11 cellular contexts compared by ENCODE assay signal in the genomic region with DNA sequence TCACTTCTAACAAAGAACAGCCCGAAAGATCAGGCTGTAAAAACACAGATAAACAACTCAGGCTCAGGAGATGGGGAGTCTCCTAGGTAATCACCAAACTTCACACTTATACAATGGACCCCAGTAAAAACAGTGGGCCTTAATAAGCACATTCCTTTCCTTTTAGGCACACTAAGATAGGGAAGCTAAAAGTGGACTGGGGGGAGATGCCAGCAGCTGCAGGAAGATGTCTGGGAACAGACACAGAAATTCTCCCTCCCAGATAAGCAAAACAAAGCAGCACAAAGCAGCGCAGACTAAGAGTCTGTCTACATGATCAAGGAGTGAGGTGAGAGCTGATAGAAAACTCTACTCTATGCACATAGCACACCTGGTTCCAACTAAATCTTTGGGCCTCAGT. TPM values are rescaled to one million over a fixed set of nuclear protein-coding genes. Genes with fewer than 3 reads are reported as not detected.
A peak's percentile ranks its signal among the peaks of the same experiment; 100 is the strongest.
DNase-seq lines count a peak whose midpoint lies in the region; ATAC-seq, FAIRE-seq and TF ChIP-seq lines count a peak whose summit lies in the region.
"Had no signal": no experiment of that assay in that cellular context is flagged by ENCODE, and none has a peak within 500 bp of the region (broad histone marks: within the 10 kb centered on the region; RNA-seq: fewer than 3 reads in every experiment).

No MANE protein-coding gene starts in this region.

- H4K20me1 ChIP-seq in K562 (replicated peaks; ENCODE audit: control insufficient read depth, insufficient read depth, low read length) = no peaks in the 10 kb centered on the region

- H3K9me1 ChIP-seq in K562 (ENCODE audit: control insufficient read depth, insufficient read depth, low read length) = no peaks in the 10 kb centered on the region

- peak overlapping the region; percentile 89; the same call in 1 of the 2 replicates for H2AFZ ChIP-seq in K562 (ENCODE audit: low read depth, low read length)

- WGBS in K562 (ENCODE audit: insufficient coverage, low coverage, missing lambda C conversion rate) = 4% methylated on average over 2 of the region's 2 CpGs
- 60 to 77% (median 71%) methylated on average over 2 of the region's 2 CpGs for WGBS in adrenal gland, 4 donors

- H3K4me2 ChIP-seq in K562 (ENCODE audit: insufficient read depth, low read length) = peak overlapping the region; percentile 71

- TF ChIP-seq POLR2A in K562 (conservative IDR thresholded peaks at IDR 0.05) = no peak
- no peak for TF ChIP-seq POLR2A in adrenal gland (IDR thresholded peaks at IDR 0.05)

- TF ChIP-seq CTCF in K562 (IDR thresholded peaks at IDR 0.05 in 2 of 3, conservative IDR thresholded peaks at IDR 0.05 in 1 of 3; ENCODE audit: insufficient read depth in 2 of 3, low read depth in 1 of 3, low read length in 3 of 3) = no peak
- TF ChIP-seq CTCF in left ventricle myocardium inferior (IDR thresholded peaks at IDR 0.05; ENCODE audit: borderline replicate concordance) = no peak
- TF ChIP-seq CTCF in adrenal gland (IDR thresholded peaks at IDR 0.05) = no peak

- no peak overlapping the region for H3K27ac Mint-ChIP-seq in activated naive CD4-positive, alpha-beta T cell treated with anti-CD3 and anti-CD28 coated beads, Interleukin-2, amount 10 ng/mL, durations not matched to agents 7 days and 5 days
- H3K27ac Mint-ChIP-seq: activated B cell treated with CpG ODN at 0.5 μM for 24 hours; activated T-helper 2 cell treated with anti-CD3 and anti-CD28 coated beads, Interferon-gamma antibody, Interleukin-2, Interleukin-4, amounts not matched to agents 10 μg/mL and 5 μg/mL and 100 μg/mL, durations not matched to agents 14 hours and 24 hours and 36 hours had no signal

- no peaks in the 10 kb centered on the region for H3K9me3 ChIP-seq in K562 (replicated peaks; ENCODE audit: control insufficient read depth, insufficient read depth, low read depth, low read length)
- peaks cover 11% of the 10 kb centered on the region for H3K9me3 ChIP-seq in left ventricle myocardium inferior (replicated peaks)
- peaks cover 0 to 11% (median 0%) of the 10 kb centered on the region in 3 donors for H3K9me3 ChIP-seq in adrenal gland (replicated peaks in 1 of 3)

- H3K27me3 Mint-ChIP-seq in activated naive CD4-positive, alpha-beta T cell treated with anti-CD3 and anti-CD28 coated beads, Interleukin-2, amount 10 ng/mL, durations not matched to agents 7 days and 5 days = no peaks in the 10 kb centered on the region
- H3K27me3 Mint-ChIP-seq: stimulated activated naive CD8-positive, alpha-beta T cell treated with anti-CD3 and anti-CD28 coated beads, Interleukin-15, amount 100 ng/mL, for 72 hours had no signal

- no peaks in the 10 kb centered on the region for H3K36me3 ChIP-seq in K562 (ENCODE audit: control insufficient read depth, insufficient read depth, low read length)
- H3K36me3 ChIP-seq in left ventricle myocardium inferior = no peaks in the 10 kb centered on the region
- H3K36me3 ChIP-seq in adrenal gland (replicated peaks in 1 of 2) = no peaks in the 10 kb centered on the region

- ATAC-seq in K562 (peak; percentile 35), HG02763 (IDR thresholded peaks at IDR 0.05; ENCODE audit: unreplicated experiment) (no peak), GM18873 (IDR thresholded peaks at IDR 0.05; ENCODE audit: low FRiP score, unreplicated experiment) (no peak)
- ATAC-seq: stimulated activated naive CD8-positive, alpha-beta T cell treated with anti-CD3 and anti-CD28 coated beads, Interleukin-15, amount 100 ng/mL, for 72 hours had no signal

- peaks cover 7% of the 10 kb centered on the region for H3K4me1 Mint-ChIP-seq in activated naive CD4-positive, alpha-beta T cell treated with anti-CD3 and anti-CD28 coated beads, Interleukin-2, amount 10 ng/mL, durations not matched to agents 7 days and 5 days

- no peak overlapping the region for H3K4me3 Mint-ChIP-seq in activated naive CD4-positive, alpha-beta T cell treated with anti-CD3 and anti-CD28 coated beads, Interleukin-2, amount 10 ng/mL, durations not matched to agents 7 days and 5 days
- H3K4me3 Mint-ChIP-seq: activated B cell treated with CpG ODN at 0.5 μM for 24 hours; stimulated activated naive CD8-positive, alpha-beta T cell treated with anti-CD3 and anti-CD28 coated beads, Interleukin-15, amount 100 ng/mL, for 72 hours had no signal

- in situ Hi-C loops in K562 (cut with MboI) = loop anchor here (25.0 kb wide), 1 partner anchor 691 kb away; no protein-coding TSS in a partner anchor

- no peak overlapping the region for H3K9ac ChIP-seq in K562 (ENCODE audit: insufficient read depth in 1 of 2, low read depth in 2 of 2, low read length in 2 of 2)

- POLR2A ChIA-PET in K562 (lab: Yijun Ruan, JAX) = interaction anchor here (1.4 to 1.9 kb wide), 3 partner anchors 16 to 36 kb away, joined by 3 to 8 read pairs (median 5); a partner anchor contains a TSS

- H3K36me3 Mint-ChIP-seq in activated naive CD4-positive, alpha-beta T cell treated with anti-CD3 and anti-CD28 coated beads, Interleukin-2, amount 10 ng/mL, durations not matched to agents 7 days and 5 days = peaks cover 12% of the 10 kb centered on the region

- TF ChIP-seq EP300 in K562 (IDR thresholded peaks at IDR 0.05; ENCODE audit: low read length) = no peak

- H3K79me2 ChIP-seq in K562 (ENCODE audit: control insufficient read depth, insufficient read depth, low read length) = no peaks in the 10 kb centered on the region

- DNase-seq in HT-29 (ENCODE audit: low spot score) (peak; percentile 8), K562 (ENCODE audit: extremely low read depth in 1 of 4, low spot score in 3 of 4) (peak in 1 of 4 experiments; percentile 21), left ventricle myocardium inferior (no peak), adrenal gland (no peak)
- DNase-seq in activated naive CD4-positive, alpha-beta T cell treated with anti-CD3 and anti-CD28 coated beads, Interleukin-2, amount 10 ng/mL, durations not matched to agents 7 days and 5 days = no peak
- DNase-seq: activated B cell treated with CpG ODN at 0.5 μM for 24 hours; stimulated activated naive CD8-positive, alpha-beta T cell treated with anti-CD3 and anti-CD28 coated beads, Interleukin-15, amount 100 ng/mL, for 72 hours had no signal

- H3K27ac ChIP-seq in K562 (ENCODE audit: extremely low read depth, low read depth, low read length) (no peak overlapping the region), left ventricle myocardium inferior (replicated peaks) (peak overlapping the region; percentile 52), skin epidermis (peak overlapping the region in 13 of 21 experiments; percentile 12 to 73 (median 59)), adrenal gland (no peak overlapping the region)

- H3K4me1 ChIP-seq in K562 (replicated peaks in 1 of 2; ENCODE audit: control insufficient read depth in 2 of 2, insufficient read depth in 2 of 2, low read length in 2 of 2) = peaks cover 7 to 14% of the 10 kb centered on the region in 2 experiments
- peaks cover 32% of the 10 kb centered on the region for H3K4me1 ChIP-seq in left ventricle myocardium inferior
- H3K4me1 ChIP-seq in adrenal gland (replicated peaks in 1 of 2) = no peaks in the 10 kb centered on the region

- BruUV-seq in K562 (replicated peaks; lab: Mats Ljungman, UMichigan) = no TSS peak

- H3K27me3 ChIP-seq in K562 (ENCODE audit: control insufficient read depth in 2 of 2, insufficient read depth in 2 of 2, low read length in 2 of 2) (no peaks in the 10 kb centered on the region), left ventricle myocardium inferior (ENCODE audit: low read depth) (no peaks in the 10 kb centered on the region), adrenal gland (no peaks in the 10 kb centered on the region)

- peaks cover 31% of the 10 kb centered on the region for H3K9me3 Mint-ChIP-seq in activated naive CD4-positive, alpha-beta T cell treated with anti-CD3 and anti-CD28 coated beads, Interleukin-2, amount 10 ng/mL, durations not matched to agents 7 days and 5 days

- intact Hi-C loops in K562 (cut with micrococcal nuclease) (loop anchor here (5.0 kb wide), 3 partner anchors 61 to 671 kb away; a partner anchor contains a TSS), left ventricle myocardium inferior (cut with micrococcal nuclease) (loop anchor here (10.0 kb wide), 1 partner anchor 158 kb away; no protein-coding TSS in a partner anchor), adrenal gland (cut with DNase I) (loop anchor here in 1 of 2 donors (5.0 kb wide), 1 partner anchor 161 kb away; no protein-coding TSS in a partner anchor)

- CTCF ChIA-PET in K562 (lab: Yijun Ruan, JAX; ENCODE audit: low intra/inter-chr PET ratio) = interaction anchor here (1.9 kb wide), 1 partner anchor 161 kb away, joined by 7 read pairs; no protein-coding TSS in a partner anchor
- CTCF ChIA-PET in activated naive CD4-positive, alpha-beta T cell treated with anti-CD3 and anti-CD28 coated beads, Interleukin-2, amount 10 ng/mL, durations not matched to agents 7 days and 5 days (lab: Charles Lee) = no interaction called here

- TF ChIP-seq RAD21 in K562 (CRISPR knock-in tag; conservative IDR thresholded peaks at IDR 0.05 in 1 of 2, IDR thresholded peaks at IDR 0.05 in 1 of 2) = no peak

- FAIRE-seq in K562 (lab: Jason Lieb, UNC) = peak; percentile 81

- H3K4me3 ChIP-seq in K562 (no peak overlapping the region), left ventricle myocardium inferior (peak overlapping the region; percentile 53), skin epidermis (no peak overlapping the region), adrenal gland (no peak overlapping the region)

TF ChIP-seq in K562, 482 proteins besides CTCF, POLR2A, EP300 and RAD21 (continues in another document):
- peak; percentile 54 for TF ChIP-seq CBFA2T3 (IDR thresholded peaks at IDR 0.05)

RNA-seq across cellular contexts. Expression of a gene that starts 29.0 kb away (rescaled TPM):
- total RNA-seq in HT-29 (2014; rRNA removed; shearing (Covaris generic)) = 1.8 and 2.8 TPM in 2 replicates
- total RNA-seq in K562 (2011; cell fraction: chromatin; rRNA removed; ENCODE audit: low replicate concordance) = 13.7 and 21.8 TPM in 2 replicates
- 8.5 and 9.9 TPM in 2 replicates for total RNA-seq in K562 (2011; cell fraction: nucleolus; rRNA removed)
- total RNA-seq in K562 (2011; cell fraction: nucleoplasm; rRNA removed) = 13.1 and 19.8 TPM in 2 replicates
- 5.8 and 6.5 TPM in 2 replicates for total RNA-seq in K562 (2014; rRNA removed)
- 9.9 and 10.6 TPM in 2 replicates for total RNA-seq in K562 (2014; rRNA removed; fragmentation: Illumina TruSeq; extraction: Trizol)
- total RNA-seq in K562 (2015; rRNA removed; fragmentation: Illumina TruSeq; extraction: Trizol) = 6.9 and 7.2 TPM in 2 replicates
- 10.3 and 12.2 TPM in 2 replicates for total RNA-seq in K562 (2021)
- 19.8 and 20.0 TPM in 2 replicates for polyA plus RNA-seq in K562 (2011; rRNA removed)
- polyA plus RNA-seq in K562 (2011; cell fraction: cytosol; rRNA removed) = 4.7 and 11.9 TPM in 2 replicates
- 4.7 and 6.4 TPM in 2 replicates for polyA plus RNA-seq in K562 (2011; cell fraction: nucleus; rRNA removed)
- 8.7 and 23.3 TPM in 2 replicates for polyA plus RNA-seq in K562 (2012)
- 10.6 and 11.5 TPM in 2 replicates for polyA plus RNA-seq in K562 (2014; fragmentation: Illumina TruSeq; extraction: Trizol)
- polyA plus RNA-seq in K562 (2014; fragmentation: Nextera tagmentation; extraction: Ambion mirVana) = 1 to 10 TPM; 3.0 to 4.7 TPM
- 8.6 and 10.1 TPM in 2 replicates for polyA plus RNA-seq in K562 (2014; rRNA removed)
- polyA minus RNA-seq in K562 (2011; rRNA and poly(A)+ RNA removed) = 15.5 and 19.3 TPM in 2 replicates
- polyA minus RNA-seq in K562 (2011; cell fraction: cytosol; rRNA and poly(A)+ RNA removed) = 5.9 and 8.3 TPM in 2 replicates
- polyA minus RNA-seq in K562 (2011; cell fraction: nucleus; rRNA and poly(A)+ RNA removed) = 9.8 and 16.2 TPM in 2 replicates
- 6.2 TPM for total RNA-seq in left ventricle myocardium inferior
- 10 to 100 TPM; 18.6 to 45.2 (median 29.5) TPM for total RNA-seq in adrenal gland
- 10 to 100 TPM in 1 of 3 donors, 1 to 10 TPM in 2; 6.3 to 34.0 (median 8.3) TPM for polyA plus RNA-seq in adrenal gland

Comparison
In these comparisons a context has a peak if more than half of its experiments do, and no peak if none do; other contexts are left out.
1. H3K27ac ChIP-seq: peak in left ventricle myocardium inferior (single experiment) and skin epidermis (13 of 21); none in K562 (single experiment) and adrenal gland (0 of 5).